Comparison of ENCODE assay signal across 18 cellular contexts in the genomic region with DNA sequence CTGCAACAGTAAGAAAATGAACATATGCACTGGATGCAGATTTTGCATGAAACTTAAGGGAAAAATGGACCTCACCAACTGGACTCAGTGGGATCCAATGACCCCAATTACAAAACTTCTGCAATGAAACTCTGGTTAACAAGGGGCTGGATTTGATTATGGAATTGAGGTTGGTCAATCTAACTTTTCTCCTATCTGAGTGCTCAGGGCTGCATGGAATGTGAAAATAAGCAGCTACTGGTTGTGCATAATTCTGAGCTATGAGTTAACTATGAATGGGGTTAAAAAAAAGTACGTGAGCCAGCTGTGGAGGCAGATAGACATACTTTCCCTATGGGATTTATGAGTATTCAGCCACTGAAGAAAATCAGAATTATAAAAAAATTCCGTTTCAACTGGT. TPM values are rescaled to one million over a fixed set of nuclear protein-coding genes. Genes with fewer than 3 reads are reported as not detected.
"Had no signal": no experiment of that assay in that cellular context is flagged by ENCODE, and none has a peak within 500 bp of the region (broad histone marks: within the 10 kb centered on the region; RNA-seq: fewer than 3 reads in every experiment).

No MANE protein-coding gene starts in this region.

- H3K27me3 ChIP-seq: heart left ventricle, left lung, suprapubic skin, upper lobe of left lung had no signal

- H3K36me3 Mint-ChIP-seq: activated naive CD4-positive, alpha-beta T cell treated with anti-CD3 and anti-CD28 coated beads, Interleukin-2, amount 50 U/mL, for 72 hours had no signal

- H3K27ac Mint-ChIP-seq: activated CD4-positive, alpha-beta T cell treated with anti-CD3 and anti-CD28 coated beads, Interleukin-2, amount 10 ng/mL, durations not matched to agents 7 days and 5 days; activated naive CD4-positive, alpha-beta T cell treated with anti-CD3 and anti-CD28 coated beads, Interleukin-2, amount 50 U/mL, for 72 hours; endodermal cell had no signal

- H3K27ac ChIP-seq: left lung, sigmoid colon, upper lobe of left lung had no signal

- H3K36me3 ChIP-seq: sigmoid colon, suprapubic skin had no signal

- DNase-seq: activated CD4-positive, alpha-beta T cell treated with anti-CD3 and anti-CD28 coated beads, Interleukin-2, amount 10 ng/mL, durations not matched to agents 7 days and 5 days; activated effector memory CD4-positive, alpha-beta T cell treated with Interleukin-2 at 50 U/mL for 16 hours; dermis blood vessel endothelial cell; erythroblast; left lung; sigmoid colon; stimulated activated CD4-positive, alpha-beta T cell treated with anti-CD3 and anti-CD28 coated beads, Interleukin-12 subunit alpha, Interleukin-12 subunit beta, amount 100 ng/mL, for 4 hours; stimulated activated naive CD4-positive, alpha-beta T cell treated with Interleukin-2 at 50 U/mL for 16 hours had no signal

- H3K4me3 Mint-ChIP-seq: activated CD4-positive, alpha-beta T cell treated with anti-CD3 and anti-CD28 coated beads, Interleukin-2, amount 10 ng/mL, durations not matched to agents 7 days and 5 days; endodermal cell had no signal

- H3K9me3 Mint-ChIP-seq: activated CD4-positive, alpha-beta T cell treated with anti-CD3 and anti-CD28 coated beads, Interleukin-2, amount 10 ng/mL, durations not matched to agents 7 days and 5 days; activated naive CD4-positive, alpha-beta T cell treated with anti-CD3 and anti-CD28 coated beads, Interleukin-2, amount 50 U/mL, for 72 hours had no signal

- H3K9me3 ChIP-seq: suprapubic skin, upper lobe of left lung had no signal

- H3K4me3 ChIP-seq: heart left ventricle, left lung, sigmoid colon, suprapubic skin, upper lobe of left lung had no signal

- ATAC-seq: activated naive CD4-positive, alpha-beta T cell treated with anti-CD3 and anti-CD28 coated beads, Interleukin-2, amount 50 U/mL, for 72 hours; heart left ventricle; left lung; SK-N-SH treated with all-trans-retinoic acid at 6 μM for 48 hours had no signal

- H3K4me1 ChIP-seq: sigmoid colon had no signal

RNA-seq across cellular contexts. Expression of gene FAM20A, which starts 9.2 kb away (rescaled TPM):
- total RNA-seq: activated CD4-positive, alpha-beta T cell treated with anti-CD3 and anti-CD28 coated beads, Interleukin-2, amount 10 ng/mL, durations not matched to agents 7 days and 5 days; activated CD8-positive, alpha-beta memory T cell treated with anti-CD3 and anti-CD28 coated beads for 36 hours; activated naive CD4-positive, alpha-beta T cell treated with anti-CD3 and anti-CD28 coated beads, Interleukin-2, amount 50 U/mL, for 72 hours; dermis blood vessel endothelial cell; pulmonary artery endothelial cell; T-helper 1 cell treated with Interleukin-12 subunit alpha and Interleukin-12 subunit beta and Interleukin-4 antibody, amounts not matched to agents 30 ng/mL and 1 ng/mL, for 36 hours had no signal
- polyA plus RNA-seq: keratinocyte had no signal
